ENCODE assay signal across 16 cellular contexts in genomic region chr4:154984148-154984547, GRCh38.
DNase-seq lines count a peak whose midpoint lies in the region; ATAC-seq and TF ChIP-seq lines count a peak whose summit lies in the region.
"Had no signal": no experiment of that assay in that cellular context is flagged by ENCODE, and none has a peak within 500 bp of the region (broad histone marks: within the 10 kb centered on the region; RNA-seq: fewer than 3 reads in every experiment).

No MANE protein-coding gene starts in this region.

- no TSS peak for BruUV-seq in MCF 10A (replicated peaks; lab: Mats Ljungman, UMichigan)

- H3K9me3 Mint-ChIP-seq in MCF 10A (ENCODE audit: unreplicated experiment) = no peaks in the 10 kb centered on the region
- no peaks in the 10 kb centered on the region for H3K9me3 Mint-ChIP-seq in activated T-helper 17 cell treated with anti-CD3 and anti-CD28 coated beads, Interleukin-2, amount 50 U/mL, for 72 hours

- H3K27me3 Mint-ChIP-seq in MCF 10A (ENCODE audit: insufficient read depth, unreplicated experiment) = no peaks in the 10 kb centered on the region
- H3K27me3 Mint-ChIP-seq in activated T-helper 17 cell treated with anti-CD3 and anti-CD28 coated beads, Interleukin-2, amount 50 U/mL, for 72 hours = peaks cover 5% of the 10 kb centered on the region
- H3K27me3 Mint-ChIP-seq: IgD-negative memory B cell had no signal

- H3K27ac Mint-ChIP-seq in MCF 10A (ENCODE audit: low read depth, unreplicated experiment) = no peak overlapping the region
- H3K27ac Mint-ChIP-seq in activated T-helper 17 cell treated with anti-CD3 and anti-CD28 coated beads, Interleukin-2, amount 50 U/mL, for 72 hours = no peak overlapping the region
- H3K27ac Mint-ChIP-seq: IgD-negative memory B cell had no signal

- ATAC-seq in GM19397 (IDR thresholded peaks at IDR 0.05; ENCODE audit: unreplicated experiment) (peak; percentile 77), HG02798 (IDR thresholded peaks at IDR 0.05; ENCODE audit: poor library complexity, unreplicated experiment) (peak; percentile 90), HG03469 (IDR thresholded peaks at IDR 0.05; ENCODE audit: unreplicated experiment) (peak; percentile 99)
- ATAC-seq in activated T-helper 17 cell treated with anti-CD3 and anti-CD28 coated beads, Interleukin-2, amount 50 U/mL, for 72 hours (replicated peaks) = no peak
- ATAC-seq: A549, left ventricle myocardium superior had no signal

- POLR2A ChIA-PET in MCF 10A (lab: Yijun Ruan, JAX) = no interaction called here

- intact Hi-C loops in MCF 10A (cut with micrococcal nuclease) = loop anchor here (5.0 kb wide), 1 partner anchor 177 kb away; no protein-coding TSS in a partner anchor

- TF ChIP-seq CTCF in GM10266 (IDR thresholded peaks at IDR 0.05; ENCODE audit: control insufficient read depth, insufficient read depth, low read depth, missing control alignments) (no peak), MCF 10A (IDR thresholded peaks at IDR 0.05; ENCODE audit: unreplicated experiment) (no peak)

- H3K4me1 Mint-ChIP-seq in MCF 10A (ENCODE audit: insufficient read depth, unreplicated experiment) = peaks cover 6% of the 10 kb centered on the region
- H3K4me1 Mint-ChIP-seq in activated T-helper 17 cell treated with anti-CD3 and anti-CD28 coated beads, Interleukin-2, amount 50 U/mL, for 72 hours = no peaks in the 10 kb centered on the region

- CTCF ChIA-PET in MCF 10A (lab: Yijun Ruan, JAX) = interaction anchor here (0.6 to 5.3 kb wide), 10 partner anchors 21 to 391 kb away, joined by 3 to 124 read pairs (median 4); no protein-coding TSS in a partner anchor

- H3K4me3 Mint-ChIP-seq in MCF 10A (ENCODE audit: unreplicated experiment) = no peak overlapping the region
- H3K4me3 Mint-ChIP-seq in activated T-helper 17 cell treated with anti-CD3 and anti-CD28 coated beads, Interleukin-2, amount 50 U/mL, for 72 hours = no peak overlapping the region
- H3K4me3 Mint-ChIP-seq: IgD-negative memory B cell had no signal

- no peaks in the 10 kb centered on the region for H3K36me3 Mint-ChIP-seq in MCF 10A (ENCODE audit: insufficient read depth, unreplicated experiment)
- H3K36me3 Mint-ChIP-seq in activated T-helper 17 cell treated with anti-CD3 and anti-CD28 coated beads, Interleukin-2, amount 50 U/mL, for 72 hours (ENCODE audit: low read depth) = no peaks in the 10 kb centered on the region
- H3K36me3 Mint-ChIP-seq: IgD-negative memory B cell had no signal

- DNase-seq in GM10266 (ENCODE audit: extremely low spot score) = peak; percentile 8
- no peak for DNase-seq in MCF 10A (ENCODE audit: unreplicated experiment)
- no peak for DNase-seq in NCI-H2227 treated with DMSO at 0.1 percent for 48 hours (lab: John Stamatoyannopoulos, UW)
- DNase-seq in amniotic stem cell (lab: John Stamatoyannopoulos, UW) = no peak
- DNase-seq: activated CD4-positive, alpha-beta T cell treated with anti-CD3 and anti-CD28 coated beads for 1 hour; activated naive CD4-positive, alpha-beta T cell treated with anti-CD3 and anti-CD28 coated beads, Interleukin-2, amount 50 U/mL, for 16 hours; left ventricle myocardium superior; NCI-H2171; ovary; SHP77 treated with DMSO at 0.1 percent for 48 hours had no signal
